13 cellular contexts compared by ENCODE assay signal in genomic region chr11:120956710-120957500, GRCh38.
DNase-seq lines count a peak whose midpoint lies in the region; ATAC-seq and TF ChIP-seq lines count a peak whose summit lies in the region.
"Had no signal": no experiment of that assay in that cellular context is flagged by ENCODE, and none has a peak within 500 bp of the region (broad histone marks: within the 10 kb centered on the region; RNA-seq: fewer than 3 reads in every experiment).

No MANE protein-coding gene starts in this region.

- H3K27ac Mint-ChIP-seq in T-helper 1 cell treated with Interleukin-12 subunit alpha and Interleukin-12 subunit beta and Interleukin-4 antibody, amounts not matched to agents 30 μg/mL and 1 μg/mL, for 36 hours = peak overlapping the region; percentile 55
- peak overlapping the region; percentile 90 for H3K27ac Mint-ChIP-seq in endothelial cell (ENCODE audit: unreplicated experiment)

- H3K4me1 Mint-ChIP-seq in T-helper 1 cell treated with Interleukin-12 subunit alpha and Interleukin-12 subunit beta and Interleukin-4 antibody, amounts not matched to agents 30 μg/mL and 1 μg/mL, for 36 hours (ENCODE audit: low read depth) = peaks cover 7% of the 10 kb centered on the region
- peaks cover 18% of the 10 kb centered on the region for H3K4me1 Mint-ChIP-seq in endothelial cell (ENCODE audit: unreplicated experiment)

- peaks cover 14 to 25% (median 20%) of the 10 kb centered on the region in 10 experiments for H3K4me1 ChIP-seq in BLaER1 treated with 17β-estradiol and CSF1 and Interleukin-3, amounts not matched to agents 10 nM and 100 nM
- H3K4me1 ChIP-seq: ascending aorta had no signal

- no peak overlapping the region for H3K4me3 Mint-ChIP-seq in T-helper 1 cell treated with Interleukin-12 subunit alpha and Interleukin-12 subunit beta and Interleukin-4 antibody, amounts not matched to agents 30 μg/mL and 1 μg/mL, for 36 hours
- H3K4me3 Mint-ChIP-seq in endothelial cell (ENCODE audit: unreplicated experiment) = no peak overlapping the region

- peak overlapping the region in 9 of 11 experiments; percentile 21 to 67 (median 58); a peak in 17 of 22 replicates for H3K27ac ChIP-seq in BLaER1 treated with 17β-estradiol and CSF1 and Interleukin-3, amounts not matched to agents 10 nM and 100 nM
- H3K27ac ChIP-seq: ascending aorta, epithelial cell of prostate, sigmoid colon had no signal

- no peaks in the 10 kb centered on the region for H4K20me1 ChIP-seq in BLaER1 treated with 17β-estradiol and CSF1 and Interleukin-3, amounts not matched to agents 10 nM and 100 nM

- H3K4me2 ChIP-seq in BLaER1 treated with 17β-estradiol and CSF1 and Interleukin-3, amounts not matched to agents 10 nM and 100 nM = peak overlapping the region; percentile 40 to 68 (median 53)

- H3K9me3 ChIP-seq in BLaER1 treated with 17β-estradiol and CSF1 and Interleukin-3, amounts not matched to agents 10 nM and 100 nM (replicated peaks in 1 of 11) = no peaks in the 10 kb centered on the region
- H3K9me3 ChIP-seq: ascending aorta, sigmoid colon had no signal

- no peaks in the 10 kb centered on the region for H3K27me3 ChIP-seq in BLaER1 treated with 17β-estradiol and CSF1 and Interleukin-3, amounts not matched to agents 10 nM and 100 nM
- H3K27me3 ChIP-seq: ascending aorta, sigmoid colon had no signal

- TF ChIP-seq CTCF in GM12865 (IDR thresholded peaks at IDR 0.05; ENCODE audit: insufficient read depth, low read depth, low read length, missing control alignments) (no peak), endothelial cell (IDR thresholded peaks at IDR 0.05; ENCODE audit: unreplicated experiment) (no peak)

- no peaks in the 10 kb centered on the region for H3K9me3 Mint-ChIP-seq in T-helper 1 cell treated with Interleukin-12 subunit alpha and Interleukin-12 subunit beta and Interleukin-4 antibody, amounts not matched to agents 30 μg/mL and 1 μg/mL, for 36 hours
- H3K9me3 Mint-ChIP-seq in endothelial cell (ENCODE audit: unreplicated experiment) = no peaks in the 10 kb centered on the region

- H3K27me3 Mint-ChIP-seq in T-helper 1 cell treated with Interleukin-12 subunit alpha and Interleukin-12 subunit beta and Interleukin-4 antibody, amounts not matched to agents 30 μg/mL and 1 μg/mL, for 36 hours (ENCODE audit: low read depth) = peaks cover 4% of the 10 kb centered on the region
- H3K27me3 Mint-ChIP-seq in endothelial cell (ENCODE audit: unreplicated experiment) = peaks cover 3% of the 10 kb centered on the region

- no peak overlapping the region for H3K4me3 ChIP-seq in BLaER1 treated with 17β-estradiol and CSF1 and Interleukin-3, amounts not matched to agents 10 nM and 100 nM
- no peak overlapping the region for H3K4me3 ChIP-seq in GM12865 (ENCODE audit: low read depth, low read length)
- H3K4me3 ChIP-seq: ascending aorta, sigmoid colon had no signal

- ATAC-seq in GM21390 (IDR thresholded peaks at IDR 0.05; ENCODE audit: unreplicated experiment) = no peak
- ATAC-seq in HG02763 (IDR thresholded peaks at IDR 0.05; ENCODE audit: unreplicated experiment) = no peak

- H3K9ac ChIP-seq in BLaER1 treated with 17β-estradiol and CSF1 and Interleukin-3, amounts not matched to agents 10 nM and 100 nM = peak overlapping the region in 3 of 11 experiments; percentile 7 to 41 (median 21); a peak in 3 of 22 replicates

- H3K36me3 Mint-ChIP-seq in T-helper 1 cell treated with Interleukin-12 subunit alpha and Interleukin-12 subunit beta and Interleukin-4 antibody, amounts not matched to agents 30 μg/mL and 1 μg/mL, for 36 hours (ENCODE audit: low read depth) = no peaks in the 10 kb centered on the region
- peaks cover 3% of the 10 kb centered on the region for H3K36me3 Mint-ChIP-seq in endothelial cell (ENCODE audit: low read depth, unreplicated experiment)

- H3K36me3 ChIP-seq in BLaER1 treated with 17β-estradiol and CSF1 and Interleukin-3, amounts not matched to agents 10 nM and 100 nM = no peaks in the 10 kb centered on the region
- H3K36me3 ChIP-seq: ascending aorta, sigmoid colon had no signal

- DNase-seq in GM12865 (ENCODE audit: low read depth) = peak; percentile 37
- DNase-seq in endothelial cell (ENCODE audit: low spot score) = no peak
- no peak for DNase-seq in NCI-H2029 treated with DMSO at 0.1 percent for 48 hours (lab: John Stamatoyannopoulos, UW)
- no peak for DNase-seq in GM03348 (ENCODE audit: low spot score)
- DNase-seq: activated CD4-positive, CD25-positive, alpha-beta regulatory T cell treated with anti-CD3 and anti-CD28 coated beads, Interleukin-2, amount 50 U/mL, for 72 hours; Right ventricle myocardium superior; sigmoid colon had no signal
